In genomic region chr11:69637956-69638871, GRCh38 we compare ENCODE assay signal across 1 cellular context.
TF ChIP-seq lines count a peak whose summit lies in the region.

No MANE protein-coding gene starts in this region.

TF ChIP-seq in K562, 482 proteins besides CTCF, POLR2A, EP300 and RAD21 (continued from another document):
- TF ChIP-seq, protein P1, sequence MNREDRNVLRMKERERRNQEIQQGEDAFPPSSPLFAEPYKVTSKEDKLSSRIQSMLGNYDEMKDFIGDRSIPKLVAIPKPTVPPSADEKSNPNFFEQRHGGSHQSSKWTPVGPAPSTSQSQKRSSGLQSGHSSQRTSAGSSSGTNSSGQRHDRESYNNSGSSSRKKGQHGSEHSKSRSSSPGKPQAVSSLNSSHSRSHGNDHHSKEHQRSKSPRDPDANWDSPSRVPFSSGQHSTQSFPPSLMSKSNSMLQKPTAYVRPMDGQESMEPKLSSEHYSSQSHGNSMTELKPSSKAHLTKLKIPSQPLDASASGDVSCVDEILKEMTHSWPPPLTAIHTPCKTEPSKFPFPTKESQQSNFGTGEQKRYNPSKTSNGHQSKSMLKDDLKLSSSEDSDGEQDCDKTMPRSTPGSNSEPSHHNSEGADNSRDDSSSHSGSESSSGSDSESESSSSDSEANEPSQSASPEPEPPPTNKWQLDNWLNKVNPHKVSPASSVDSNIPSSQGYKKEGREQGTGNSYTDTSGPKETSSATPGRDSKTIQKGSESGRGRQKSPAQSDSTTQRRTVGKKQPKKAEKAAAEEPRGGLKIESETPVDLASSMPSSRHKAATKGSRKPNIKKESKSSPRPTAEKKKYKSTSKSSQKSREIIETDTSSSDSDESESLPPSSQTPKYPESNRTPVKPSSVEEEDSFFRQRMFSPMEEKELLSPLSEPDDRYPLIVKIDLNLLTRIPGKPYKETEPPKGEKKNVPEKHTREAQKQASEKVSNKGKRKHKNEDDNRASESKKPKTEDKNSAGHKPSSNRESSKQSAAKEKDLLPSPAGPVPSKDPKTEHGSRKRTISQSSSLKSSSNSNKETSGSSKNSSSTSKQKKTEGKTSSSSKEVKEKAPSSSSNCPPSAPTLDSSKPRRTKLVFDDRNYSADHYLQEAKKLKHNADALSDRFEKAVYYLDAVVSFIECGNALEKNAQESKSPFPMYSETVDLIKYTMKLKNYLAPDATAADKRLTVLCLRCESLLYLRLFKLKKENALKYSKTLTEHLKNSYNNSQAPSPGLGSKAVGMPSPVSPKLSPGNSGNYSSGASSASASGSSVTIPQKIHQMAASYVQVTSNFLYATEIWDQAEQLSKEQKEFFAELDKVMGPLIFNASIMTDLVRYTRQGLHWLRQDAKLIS (CRISPR knock-in tag; IDR thresholded peaks at IDR 0.05): no peak
- TF ChIP-seq ZNF395 (CRISPR knock-in tag; IDR thresholded peaks at IDR 0.05): no peak
- TF ChIP-seq ZBTB33 (CRISPR knock-in tag; IDR thresholded peaks at IDR 0.05): peak; percentile 58; the same call in 1 of the 2 replicates
- no peak for TF ChIP-seq OTX1 (CRISPR knock-in tag; IDR thresholded peaks at IDR 0.05)
- no peak for TF ChIP-seq THRAP3 (IDR thresholded peaks at IDR 0.05; ENCODE audit: borderline replicate concordance)
